Comparison of ENCODE assay signal across 1 cellular context in genomic region chr14:39186941-39187525, GRCh38.
TF ChIP-seq lines count a peak whose summit lies in the region.

No MANE protein-coding gene starts in this region.

TF ChIP-seq in GM23338, 12 proteins besides CTCF, POLR2A, EP300 and RAD21 (continued from another document):
- TF ChIP-seq ZNF462 (CRISPR knock-in tag; IDR thresholded peaks at IDR 0.05) (no peak), STAT1 (IDR thresholded peaks at IDR 0.05; ENCODE audit: unreplicated experiment) (no peak), ETS1 (IDR thresholded peaks at IDR 0.05) (no peak), ZNF331 (CRISPR knock-in tag; IDR thresholded peaks at IDR 0.05; ENCODE audit: low read depth) (no peak)
TF ChIP-seq in GM23338: peak in this region for 0.
